2 cellular contexts compared by ENCODE assay signal in the genomic region with DNA sequence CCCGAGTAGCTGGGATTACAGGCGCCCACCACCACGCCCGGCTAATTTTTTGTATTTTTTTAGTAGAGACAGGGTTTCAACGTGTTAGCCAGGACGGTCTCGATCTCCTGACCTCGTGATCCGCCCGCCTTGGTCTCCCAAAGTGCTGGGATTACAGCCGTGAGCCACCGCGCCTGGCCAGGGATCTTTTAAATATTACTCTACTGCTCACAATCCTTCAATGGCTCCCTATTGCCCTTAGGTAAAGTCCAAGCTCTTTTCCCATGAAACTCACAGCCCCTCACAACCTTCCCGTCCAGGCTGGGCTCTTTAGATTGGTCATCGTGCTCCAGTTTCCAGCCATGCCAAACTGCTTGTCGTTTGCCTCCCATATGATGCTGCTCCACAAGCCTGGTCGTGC. TPM values are rescaled to one million over a fixed set of nuclear protein-coding genes. Genes with fewer than 3 reads are reported as not detected.
"Had no signal": no experiment of that assay in that cellular context is flagged by ENCODE, and none has a peak within 500 bp of the region (broad histone marks: within the 10 kb centered on the region; RNA-seq: fewer than 3 reads in every experiment).

No MANE protein-coding gene starts in this region.

RNA-seq across cellular contexts. Expression of a gene that starts 2.1 kb away (rescaled TPM):
- total RNA-seq: naive thymus-derived CD8-positive, alpha-beta T cell; renal cortical epithelial cell had no signal
- polyA plus RNA-seq: naive thymus-derived CD8-positive, alpha-beta T cell had no signal
